In the genomic region with DNA sequence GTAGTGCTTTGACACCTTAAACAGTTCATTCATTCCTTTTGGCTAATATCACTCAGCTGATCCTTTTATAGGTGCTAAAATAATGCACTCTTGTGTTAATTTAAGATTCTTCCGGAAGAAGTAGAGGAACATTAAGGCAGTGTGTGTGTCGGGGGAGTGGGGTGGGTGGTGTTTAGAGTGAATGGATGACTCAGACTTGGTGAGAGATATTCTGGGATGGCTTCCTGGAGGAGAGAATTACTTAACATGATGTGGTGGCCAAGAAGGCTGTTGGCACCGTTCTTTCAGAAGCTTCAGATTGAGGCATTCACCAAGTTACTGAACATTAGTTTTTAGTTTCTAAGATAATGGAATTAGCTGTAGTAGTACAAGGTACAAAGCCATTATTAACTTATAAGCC, we compare ENCODE assay signal across 12 cellular contexts.
A peak's percentile ranks its signal among the peaks of the same experiment; 100 is the strongest.
DNase-seq lines count a peak whose midpoint lies in the region; ATAC-seq and FAIRE-seq lines count a peak whose summit lies in the region.
"Had no signal": no experiment of that assay in that cellular context is flagged by ENCODE, and none has a peak within 500 bp of the region (broad histone marks: within the 10 kb centered on the region; RNA-seq: fewer than 3 reads in every experiment).

No MANE protein-coding gene starts in this region.

- ATAC-seq in HG03565 (IDR thresholded peaks at IDR 0.05; ENCODE audit: unreplicated experiment) (no peak), GM21390 (IDR thresholded peaks at IDR 0.05; ENCODE audit: unreplicated experiment) (no peak)

- peak; percentile 71 for FAIRE-seq in RCC 7860 (lab: Jason Lieb, UNC)

- peak; percentile 36 for DNase-seq in DMS 273 treated with DMSO at 0.1 percent for 48 hours (lab: John Stamatoyannopoulos, UW)
- DNase-seq in RCC 7860 (ENCODE audit: low spot score) = peak; percentile 33
- peak; percentile 61 for DNase-seq in fibroblast of peridontal ligament (ENCODE audit: extremely low read depth)
- peak; percentile 82 for DNase-seq in putamen (ENCODE audit: low spot score)
- no peak for DNase-seq in NCI-H1105 (lab: John Stamatoyannopoulos, UW)
- no peak for DNase-seq in NCI-H1436 treated with DMSO at 0.1 percent for 48 hours (lab: John Stamatoyannopoulos, UW)
- DNase-seq: activated B cell treated with CpG ODN at 0.5 μM for 24 hours; activated T-cell treated with anti-CD3 and anti-CD28 coated beads, Interleukin-2, amount 50 U/mL, for 48 hours; cerebellar nuclear complex; NCI-H2029 treated with DMSO at 0.1 percent for 48 hours had no signal

Comparison
In these comparisons a context has a peak if more than half of its experiments do, and no peak if none do; other contexts are left out.
1. DNase-seq: peak in DMS 273 treated with DMSO at 0.1 percent for 48 hours (single experiment), RCC 7860 (single experiment), fibroblast of peridontal ligament (single experiment) and putamen (single experiment); none in NCI-H1105 (single experiment) and NCI-H1436 treated with DMSO at 0.1 percent for 48 hours (single experiment).